12 cellular contexts compared by ENCODE assay signal in genomic region chr6:44275749-44276648, GRCh38. TPM values are rescaled to one million over a fixed set of nuclear protein-coding genes. Genes with fewer than 3 reads are reported as not detected.
A peak's percentile ranks its signal among the peaks of the same experiment; 100 is the strongest.
DNase-seq lines count a peak whose midpoint lies in the region; ATAC-seq, FAIRE-seq and TF ChIP-seq lines count a peak whose summit lies in the region.
"Had no signal": no experiment of that assay in that cellular context is flagged by ENCODE, and none has a peak within 500 bp of the region (broad histone marks: within the 10 kb centered on the region; RNA-seq: fewer than 3 reads in every experiment).

No MANE protein-coding gene starts in this region.

- peak; percentile 75 for ATAC-seq in activated CD4-positive, alpha-beta T cell treated with anti-CD3 and anti-CD28 coated beads for 36 hours
- ATAC-seq in HG02973 (IDR thresholded peaks at IDR 0.05; ENCODE audit: unreplicated experiment), result no peak

- TF ChIP-seq CTCF in ascending aorta (IDR thresholded peaks at IDR 0.05), result no peak

- H3K9me3 ChIP-seq in ascending aorta (no peaks in the 10 kb centered on the region), subcutaneous abdominal adipose tissue (ENCODE audit: control insufficient read depth in 5 of 5, low read length in 5 of 5) (no peaks in the 10 kb centered on the region)
- H3K9me3 ChIP-seq: BLaER1 treated with 17β-estradiol and CSF1 and Interleukin-3, amounts not matched to agents 10 nM and 100 nM had no signal

- no peak overlapping the region for H3K27ac ChIP-seq in ascending aorta
- H3K27ac ChIP-seq in subcutaneous abdominal adipose tissue (ENCODE audit: low read depth, low read length), result no peak overlapping the region
- H3K27ac ChIP-seq: BLaER1 treated with 17β-estradiol and CSF1 and Interleukin-3, amounts not matched to agents 10 nM and 100 nM had no signal

- peak overlapping the region; percentile 37 to 63 for H3K4me3 ChIP-seq in ascending aorta
- peak overlapping the region in 4 of 5 donors; percentile 22 to 56 (median 35) for H3K4me3 ChIP-seq in subcutaneous abdominal adipose tissue (ENCODE audit: low read depth in 1 of 5, low read length in 5 of 5)
- H3K4me3 ChIP-seq: BLaER1 treated with 17β-estradiol and CSF1 and Interleukin-3, amounts not matched to agents 10 nM and 100 nM had no signal

- no peak overlapping the region for H3K27ac Mint-ChIP-seq in activated CD4-positive, alpha-beta T cell treated with anti-CD3 and anti-CD28 coated beads for 36 hours
- H3K27ac Mint-ChIP-seq: T-helper 1 cell treated with Interleukin-12 subunit alpha and Interleukin-12 subunit beta and Interleukin-4 antibody, amounts not matched to agents 30 μg/mL and 1 μg/mL, for 36 hours had no signal

- H3K4me1 ChIP-seq in ascending aorta (no peaks in the 10 kb centered on the region), subcutaneous abdominal adipose tissue (ENCODE audit: control insufficient read depth in 5 of 5, insufficient read depth in 5 of 5, low read length in 5 of 5) (peaks cover 0 to 16% (median 7%) of the 10 kb centered on the region in 5 donors)

- H3K27me3 Mint-ChIP-seq in activated CD4-positive, alpha-beta T cell treated with anti-CD3 and anti-CD28 coated beads for 36 hours, result peaks cover 50% of the 10 kb centered on the region

- H3K9me3 Mint-ChIP-seq in activated CD4-positive, alpha-beta T cell treated with anti-CD3 and anti-CD28 coated beads for 36 hours (ENCODE audit: low read depth), result no peaks in the 10 kb centered on the region
- H3K9me3 Mint-ChIP-seq: T-helper 1 cell treated with Interleukin-12 subunit alpha and Interleukin-12 subunit beta and Interleukin-4 antibody, amounts not matched to agents 30 μg/mL and 1 μg/mL, for 36 hours had no signal

- no peaks in the 10 kb centered on the region for H3K36me3 ChIP-seq in ascending aorta
- H3K36me3 ChIP-seq in subcutaneous abdominal adipose tissue (ENCODE audit: control insufficient read depth in 5 of 5, insufficient read depth in 5 of 5, low read length in 5 of 5), result no peaks in the 10 kb centered on the region
- H3K36me3 ChIP-seq: BLaER1 treated with 17β-estradiol and CSF1 and Interleukin-3, amounts not matched to agents 10 nM and 100 nM had no signal

- CTCF ChIA-PET in activated CD4-positive, alpha-beta T cell treated with anti-CD3 and anti-CD28 coated beads for 36 hours (lab: Charles Lee), result interaction anchor here (0.7 to 2.9 kb wide), 5 partner anchors 19 to 63 kb away, joined by 3 to 14 read pairs (median 3); partner anchors contain the start of gene SLC35B2

- H3K36me3 Mint-ChIP-seq in activated CD4-positive, alpha-beta T cell treated with anti-CD3 and anti-CD28 coated beads for 36 hours (ENCODE audit: low read depth), result no peaks in the 10 kb centered on the region

- DNase-seq in activated CD4-positive, alpha-beta T cell treated with anti-CD3 and anti-CD28 coated beads for 36 hours, result peak; percentile 54
- no peak for DNase-seq in activated CD4-positive, alpha-beta T cell treated with anti-CD3 and anti-CD28 coated beads, Interleukin-2, amount 50 U/mL, for 1 hour
- DNase-seq in ascending aorta (ENCODE audit: low spot score in 2 of 2) (no peak), iPS-NIHi7 (ENCODE audit: extremely low spot score) (peak; percentile 62), NCI-H2196 treated with DMSO at 0.1 percent for 48 hours (lab: John Stamatoyannopoulos, UW; ENCODE audit: unreplicated experiment) (no peak), urothelium cell line (ENCODE audit: low spot score) (no peak)
- DNase-seq: MV-4-11 had no signal

- POLR2A ChIA-PET in activated CD4-positive, alpha-beta T cell treated with anti-CD3 and anti-CD28 coated beads for 36 hours (lab: Charles Lee), result interaction anchor here (0.6 kb wide), 1 partner anchor 20 kb away, joined by 3 read pairs; no protein-coding TSS in a partner anchor

- no peak overlapping the region for H3K4me3 Mint-ChIP-seq in activated CD4-positive, alpha-beta T cell treated with anti-CD3 and anti-CD28 coated beads for 36 hours
- H3K4me3 Mint-ChIP-seq: T-helper 1 cell treated with Interleukin-12 subunit alpha and Interleukin-12 subunit beta and Interleukin-4 antibody, amounts not matched to agents 30 μg/mL and 1 μg/mL, for 36 hours had no signal

- H3K27me3 ChIP-seq in ascending aorta (peaks cover 13% of the 10 kb centered on the region), subcutaneous abdominal adipose tissue (ENCODE audit: control insufficient read depth in 5 of 5, insufficient read depth in 4 of 5, low read length in 5 of 5) (peaks cover 44 to 69% (median 59%) of the 10 kb centered on the region in 5 donors)

- no peak for FAIRE-seq in urothelium cell line (lab: Jason Lieb, UNC)
- FAIRE-seq: bronchial epithelial cell had no signal

- H3K4me1 Mint-ChIP-seq in activated CD4-positive, alpha-beta T cell treated with anti-CD3 and anti-CD28 coated beads for 36 hours, result no peaks in the 10 kb centered on the region

- no peak overlapping the region for H3K9ac ChIP-seq in subcutaneous abdominal adipose tissue (ENCODE audit: low read length in 5 of 5)
- H3K9ac ChIP-seq: BLaER1 treated with 17β-estradiol and CSF1 and Interleukin-3, amounts not matched to agents 10 nM and 100 nM had no signal

- intact Hi-C loops in activated CD4-positive, alpha-beta T cell treated with anti-CD3 and anti-CD28 coated beads for 36 hours (cut with DNase I, micrococcal nuclease), result no loop called here
- intact Hi-C loops in ascending aorta (cut with DNase I), result no loop called here

RNA-seq across cellular contexts. Expression of gene TMEM151B, which starts 5.7 kb away (rescaled TPM):
- under 1 TPM in 1 of 2 experiments, not detected in 1; 0.09 TPM for total RNA-seq in activated CD4-positive, alpha-beta T cell treated with anti-CD3 and anti-CD28 coated beads for 36 hours
- not detected for total RNA-seq in ascending aorta
- total RNA-seq: bronchial epithelial cell had no signal

RNA-seq across cellular contexts. Expression of gene NFKBIE, which starts 10.6 kb away (rescaled TPM):
- 10 to 100 TPM; 17.2 to 19.9 TPM for total RNA-seq in activated CD4-positive, alpha-beta T cell treated with anti-CD3 and anti-CD28 coated beads for 36 hours
- 1.9 TPM for total RNA-seq in ascending aorta

RNA-seq across cellular contexts. Expression of gene SLC35B2, which starts 18.7 kb away (rescaled TPM):
- 10 to 100 TPM; 14.1 TPM for total RNA-seq in activated CD4-positive, alpha-beta T cell treated with anti-CD3 and anti-CD28 coated beads for 36 hours
- 9.9 TPM for total RNA-seq in ascending aorta

RNA-seq across cellular contexts. Expression of gene HSP90AB1, which starts 29.1 kb away (rescaled TPM):
- total RNA-seq in activated CD4-positive, alpha-beta T cell treated with anti-CD3 and anti-CD28 coated beads for 36 hours, result 1,000 to 10,000 TPM; 2,120 to 2,263 TPM
- 354 TPM for total RNA-seq in ascending aorta

RNA-seq across cellular contexts. Expression of gene AARS2, which starts 37.1 kb away (rescaled TPM):
- 10 to 100 TPM; 15.2 to 17.5 TPM for total RNA-seq in activated CD4-positive, alpha-beta T cell treated with anti-CD3 and anti-CD28 coated beads for 36 hours
- 4.5 TPM for total RNA-seq in ascending aorta

Comparison
In these comparisons a context has a peak if more than half of its experiments do, and no peak if none do; other contexts are left out.
1. DNase-seq: peak in activated CD4-positive, alpha-beta T cell treated with anti-CD3 and anti-CD28 coated beads for 36 hours (single experiment) and iPS-NIHi7 (single experiment); none in activated CD4-positive, alpha-beta T cell treated with anti-CD3 and anti-CD28 coated beads, Interleukin-2, amount 50 U/mL, for 1 hour (single experiment), ascending aorta (0 of 2), NCI-H2196 treated with DMSO at 0.1 percent for 48 hours (single experiment) and urothelium cell line (single experiment).